In genomic region chr5:115068239-115069086, GRCh38 we compare ENCODE assay signal across 8 cellular contexts.
DNase-seq lines count a peak whose midpoint lies in the region; ATAC-seq, FAIRE-seq and TF ChIP-seq lines count a peak whose summit lies in the region.

No MANE protein-coding gene starts in this region.

- no peak overlapping the region for H3K27ac Mint-ChIP-seq in T-cell
- H3K27ac Mint-ChIP-seq in glutamatergic neuron (ENCODE audit: unreplicated experiment), result no peak overlapping the region
- H3K27ac Mint-ChIP-seq in progenitor cell of endocrine pancreas, result no peak overlapping the region

- DNase-seq in EL (peak; percentile 61), T-cell (peak in 9 of 34 experiments; percentile 0 to 30 (median 6)), glutamatergic neuron (no peak), progenitor cell of endocrine pancreas (ENCODE audit: low spot score, unreplicated experiment) (no peak)
- no peak for DNase-seq in activated CD8-positive, alpha-beta memory T cell treated with anti-CD3 and anti-CD28 coated beads for 24 hours

- POLR2A ChIA-PET in T-cell (lab: Charles Lee), result no interaction called here

- H3K9me3 Mint-ChIP-seq in T-cell, result no peaks in the 10 kb centered on the region
- H3K9me3 Mint-ChIP-seq in glutamatergic neuron (ENCODE audit: unreplicated experiment), result no peaks in the 10 kb centered on the region
- no peaks in the 10 kb centered on the region for H3K9me3 Mint-ChIP-seq in progenitor cell of endocrine pancreas (ENCODE audit: low read depth)

- FAIRE-seq in islet of Langerhans (lab: Jason Lieb, UNC), result peak; percentile 5

- TF ChIP-seq CTCF in glutamatergic neuron (IDR thresholded peaks at IDR 0.05; ENCODE audit: partially characterized antibody, unreplicated experiment) (no peak), progenitor cell of endocrine pancreas (IDR thresholded peaks at IDR 0.05; ENCODE audit: unreplicated experiment) (no peak)

- H3K4me3 Mint-ChIP-seq in T-cell (peak overlapping the region; percentile 2 to 25 (median 14)), glutamatergic neuron (ENCODE audit: unreplicated experiment) (no peak overlapping the region), progenitor cell of endocrine pancreas (ENCODE audit: low read depth) (no peak overlapping the region)

- H3K4me1 Mint-ChIP-seq in T-cell (peaks cover 5 to 17% (median 14%) of the 10 kb centered on the region in 3 donors), glutamatergic neuron (ENCODE audit: low read depth, unreplicated experiment) (peaks cover 2% of the 10 kb centered on the region), progenitor cell of endocrine pancreas (ENCODE audit: low read depth) (no peaks in the 10 kb centered on the region)

- CTCF ChIA-PET in T-cell (lab: Charles Lee), result interaction anchor here (1.1 to 1.3 kb wide), 2 partner anchors 1456 kb away, joined by 4 to 5 read pairs; no protein-coding TSS in a partner anchor

- H3K36me3 Mint-ChIP-seq in T-cell, result no peaks in the 10 kb centered on the region
- H3K36me3 Mint-ChIP-seq in glutamatergic neuron (ENCODE audit: unreplicated experiment), result no peaks in the 10 kb centered on the region
- no peaks in the 10 kb centered on the region for H3K36me3 Mint-ChIP-seq in progenitor cell of endocrine pancreas (ENCODE audit: insufficient read depth)

- peaks cover 14 to 30% of the 10 kb centered on the region in 2 donors for H3K27me3 Mint-ChIP-seq in T-cell
- peaks cover 2% of the 10 kb centered on the region for H3K27me3 Mint-ChIP-seq in glutamatergic neuron (ENCODE audit: unreplicated experiment)
- peaks cover 3% of the 10 kb centered on the region for H3K27me3 Mint-ChIP-seq in progenitor cell of endocrine pancreas

- ATAC-seq in GM21390 (IDR thresholded peaks at IDR 0.05; ENCODE audit: unreplicated experiment) (peak; percentile 58), HG03565 (IDR thresholded peaks at IDR 0.05; ENCODE audit: unreplicated experiment) (peak; percentile 82), T-cell (replicated peaks in 1 of 4) (no peak)

Comparison
In these comparisons a context has a peak if more than half of its experiments do, and no peak if none do; other contexts are left out.
1. ATAC-seq: peak in GM21390 (single experiment) and HG03565 (single experiment); none in T-cell (0 of 4).
2. H3K4me3 Mint-ChIP-seq: peak in T-cell (3 of 3); none in glutamatergic neuron (single experiment) and progenitor cell of endocrine pancreas (single experiment).